17 cellular contexts compared by ENCODE assay signal in the genomic region with DNA sequence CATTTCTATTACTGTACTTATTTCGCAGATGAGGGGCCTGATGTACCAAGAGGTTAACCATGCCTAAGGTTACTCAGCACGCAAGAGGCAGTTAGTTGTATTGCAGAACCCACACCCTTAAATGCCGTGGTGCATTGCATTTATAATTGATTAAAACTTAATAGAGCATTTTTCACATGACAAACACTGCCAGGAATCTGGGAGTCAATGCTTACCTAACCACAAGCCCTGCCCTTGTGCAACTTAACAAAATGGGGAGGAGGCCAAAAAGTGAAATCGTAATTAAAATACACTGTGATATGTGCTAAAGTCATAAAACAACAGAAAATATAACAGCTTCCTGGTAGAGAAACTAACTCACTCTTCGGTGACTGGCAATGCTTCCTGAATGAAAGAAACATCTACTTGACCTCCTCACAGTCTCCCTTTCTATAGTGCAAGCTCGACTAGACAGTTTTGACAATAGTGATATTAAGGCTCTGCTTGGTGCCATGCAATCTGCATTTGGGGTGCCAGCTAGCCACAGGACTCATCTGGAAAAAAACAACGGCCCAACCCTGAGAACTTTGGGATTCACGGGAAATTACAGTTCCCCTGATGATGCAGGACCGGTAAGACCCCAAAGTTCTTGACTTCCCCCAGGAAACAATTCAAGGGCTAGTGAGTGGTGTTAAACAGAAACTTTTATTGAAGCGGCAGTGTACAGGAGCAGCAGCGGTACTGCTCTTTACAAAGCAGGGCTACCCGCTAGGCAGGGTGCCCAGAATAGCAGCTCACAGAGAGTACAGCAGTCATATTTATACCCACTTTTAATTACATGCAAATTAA.
DNase-seq lines count a peak whose midpoint lies in the region; ATAC-seq, FAIRE-seq and TF ChIP-seq lines count a peak whose summit lies in the region.
"Had no signal": no experiment of that assay in that cellular context is flagged by ENCODE, and none has a peak within 500 bp of the region (broad histone marks: within the 10 kb centered on the region; RNA-seq: fewer than 3 reads in every experiment).

No MANE protein-coding gene starts in this region.

- intact Hi-C loops in left colon (cut with DNase I, micrococcal nuclease) = no loop called here
- intact Hi-C loops in ascending aorta (cut with DNase I) = no loop called here

- DNase-seq in AG10803 (ENCODE audit: low read depth) (peak; percentile 93), bronchial epithelial cell (ENCODE audit: low read depth) (peak; percentile 59), left colon (peak; percentile 48 to 56), ascending aorta (ENCODE audit: low spot score in 2 of 2) (no peak), NCI-H774 (lab: John Stamatoyannopoulos, UW) (no peak)
- no peak for DNase-seq in stimulated activated naive CD8-positive, alpha-beta T cell treated with anti-CD3 and anti-CD28 coated beads, Interleukin-15, Interleukin-2, amounts not matched to agents 100 U/mL and 50 U/mL, for 24 hours
- DNase-seq: activated CD8-positive, alpha-beta memory T cell treated with anti-CD3 and anti-CD28 coated beads, Interleukin-2, amount 10 ng/mL, durations not matched to agents 7 days and 5 days; activated naive CD4-positive, alpha-beta T cell treated with anti-CD3 and anti-CD28 coated beads for 36 hours; cerebellar nuclear complex; DMS53; NCI-H1930; stimulated activated CD4-positive, alpha-beta T cell treated with anti-CD3 and anti-CD28 coated beads, Interleukin-1b, Interleukin-23, amount 100 ng/mL, for 48 hours; WERI-Rb-1 had no signal

- H3K4me3 ChIP-seq in AG10803 (ENCODE audit: low read length) (no peak overlapping the region), bronchial epithelial cell (ENCODE audit: low read depth, low read length) (no peak overlapping the region), ascending aorta (no peak overlapping the region)
- H3K4me3 ChIP-seq: GM12878 had no signal

- no peaks in the 10 kb centered on the region for H3K4me1 ChIP-seq in ascending aorta

- peak; percentile 57; the same call in 1 of the 2 replicates for TF ChIP-seq EP300 in Ishikawa (IDR thresholded peaks at IDR 0.05; ENCODE audit: borderline replicate concordance)

- no peak overlapping the region for H3K27ac ChIP-seq in ascending aorta
- H3K27ac ChIP-seq: KMS-11, WERI-Rb-1 had no signal

- TF ChIP-seq CTCF in AG10803 (conservative IDR thresholded peaks at IDR 0.05; ENCODE audit: low read length) (no peak), bronchial epithelial cell (IDR thresholded peaks at IDR 0.05; ENCODE audit: insufficient read depth, low read length, severe bottlenecking) (no peak), ascending aorta (IDR thresholded peaks at IDR 0.05) (no peak)

- H3K36me3 ChIP-seq in bronchial epithelial cell (ENCODE audit: control insufficient read depth, insufficient read depth, low read length) = no peaks in the 10 kb centered on the region
- no peaks in the 10 kb centered on the region for H3K36me3 ChIP-seq in ascending aorta
- H3K36me3 ChIP-seq: WERI-Rb-1 had no signal

- H3K27me3 ChIP-seq in bronchial epithelial cell (ENCODE audit: control insufficient read depth, insufficient read depth, low read length) = no peaks in the 10 kb centered on the region
- H3K27me3 ChIP-seq in ascending aorta = no peaks in the 10 kb centered on the region

- FAIRE-seq in bronchial epithelial cell (lab: Jason Lieb, UNC) = no peak
- FAIRE-seq: GM12878 had no signal

- TF ChIP-seq RAD21 in Ishikawa (IDR thresholded peaks at IDR 0.05; ENCODE audit: low read depth) = no peak

- peak; percentile 89 for ATAC-seq in left colon
- no peak for ATAC-seq in stimulated activated naive CD8-positive, alpha-beta T cell treated with anti-CD3 and anti-CD28 coated beads, Interleukin-15, Interleukin-2, amounts not matched to agents 100 U/mL and 50 U/mL, for 24 hours
- ATAC-seq in GM19035 (IDR thresholded peaks at IDR 0.05; ENCODE audit: unreplicated experiment) = no peak
- ATAC-seq: activated CD8-positive, alpha-beta memory T cell treated with anti-CD3 and anti-CD28 coated beads, Interleukin-2, amount 10 ng/mL, durations not matched to agents 7 days and 5 days; GM12878 had no signal

- H3K9me3 ChIP-seq in ascending aorta = peaks cover 4 to 22% of the 10 kb centered on the region in 2 donors

TF ChIP-seq in Ishikawa, 13 proteins besides CTCF, POLR2A, EP300 and RAD21:
- TF ChIP-seq FOXM1 (IDR thresholded peaks at IDR 0.05; ENCODE audit: borderline replicate concordance, low read depth) (0 out of 2 replicates have a peak, but pooled peaks have one; percentile 15), CEBPB (IDR thresholded peaks at IDR 0.05) (peak; percentile 69), TEAD4 (IDR thresholded peaks at IDR 0.05) (peak; percentile 68)
- TF ChIP-seq, protein P1, sequence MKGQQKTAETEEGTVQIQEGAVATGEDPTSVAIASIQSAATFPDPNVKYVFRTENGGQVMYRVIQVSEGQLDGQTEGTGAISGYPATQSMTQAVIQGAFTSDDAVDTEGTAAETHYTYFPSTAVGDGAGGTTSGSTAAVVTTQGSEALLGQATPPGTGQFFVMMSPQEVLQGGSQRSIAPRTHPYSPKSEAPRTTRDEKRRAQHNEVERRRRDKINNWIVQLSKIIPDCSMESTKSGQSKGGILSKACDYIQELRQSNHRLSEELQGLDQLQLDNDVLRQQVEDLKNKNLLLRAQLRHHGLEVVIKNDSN (IDR thresholded peaks at IDR 0.05) = no peak

Comparison
In these comparisons a context has a peak if more than half of its experiments do, and no peak if none do; other contexts are left out.
1. DNase-seq: peak in AG10803 (single experiment), bronchial epithelial cell (single experiment) and left colon (2 of 2); none in stimulated activated naive CD8-positive, alpha-beta T cell treated with anti-CD3 and anti-CD28 coated beads, Interleukin-15, Interleukin-2, amounts not matched to agents 100 U/mL and 50 U/mL, for 24 hours (single experiment), ascending aorta (0 of 2) and NCI-H774 (single experiment).